Comparison of ENCODE assay signal across 12 cellular contexts in genomic region chr2:146986161-146986560, GRCh38.
DNase-seq lines count a peak whose midpoint lies in the region; ATAC-seq, FAIRE-seq and TF ChIP-seq lines count a peak whose summit lies in the region.
"Had no signal": no experiment of that assay in that cellular context is flagged by ENCODE, and none has a peak within 500 bp of the region (broad histone marks: within the 10 kb centered on the region; RNA-seq: fewer than 3 reads in every experiment).

No MANE protein-coding gene starts in this region.

- CTCF ChIA-PET in GM12878 (lab: Yijun Ruan, JAX) = interaction anchor here (1.5 kb wide), 1 partner anchor 59 kb away, joined by 7 read pairs; no protein-coding TSS in a partner anchor

- 0 out of 2 replicates have a peak, but pooled peaks cover 3% of the 10 kb centered on the region for H3K4me1 ChIP-seq in GM12878 (ENCODE audit: control insufficient read depth, insufficient read depth, low read length)
- H3K4me1 ChIP-seq: BE2C, heart left ventricle had no signal

- in situ Hi-C loops in GM12878 (cut with MboI) = no loop called here

- H3K27me3 ChIP-seq in GM12878 (replicated peaks in 1 of 2; ENCODE audit: control insufficient read depth in 2 of 2, insufficient read depth in 2 of 2, low read length in 1 of 2) = no peaks in the 10 kb centered on the region
- H3K27me3 ChIP-seq: BE2C had no signal

- BruUV-seq in GM12878 (replicated peaks; lab: Mats Ljungman, UMichigan) = no TSS peak

- DNase-seq in GM04503 (ENCODE audit: low read depth) = peak; percentile 37
- DNase-seq in GM12878 (ENCODE audit: low read depth, low spot score) = peak; percentile 23
- DNase-seq in left kidney (ENCODE audit: low read depth, low spot score) = peak; percentile 70
- no peak for DNase-seq in posterior vena cava (ENCODE audit: low spot score)
- no peak for DNase-seq in stimulated activated naive CD8-positive, alpha-beta T cell treated with anti-CD3 and anti-CD28 coated beads, Interleukin-15, Interleukin-2, amounts not matched to agents 100 U/mL and 50 U/mL, for 24 hours
- no peak for DNase-seq in activated CD4-positive, alpha-beta T cell treated with anti-CD3 and anti-CD28 coated beads for 4 hours
- no peak for DNase-seq in GOT3 (lab: John Stamatoyannopoulos, UW)
- DNase-seq: BE2C; heart left ventricle; NCI-H510A; stimulated activated naive CD8-positive, alpha-beta T cell treated with anti-CD3 and anti-CD28 coated beads, Interleukin-15, amount 100 ng/mL, for 72 hours had no signal

- H2AFZ ChIP-seq in GM12878 (ENCODE audit: control insufficient read depth, low read depth, low read length) = no peak overlapping the region

- TF ChIP-seq POLR2A in GM12878 (IDR thresholded peaks at IDR 0.05; ENCODE audit: low read depth, low read length) = no peak

- intact Hi-C loops in GM12878 (cut with micrococcal nuclease; ENCODE audit: unreplicated experiment) (no loop called here), posterior vena cava (cut with DNase I) (no loop called here)

- TF ChIP-seq CTCF in GM12878 (IDR thresholded peaks at IDR 0.05 in 2 of 3, conservative IDR thresholded peaks at IDR 0.05 in 1 of 3; ENCODE audit: control insufficient read depth in 2 of 3, extremely low read depth in 1 of 3, insufficient read depth in 1 of 3, low read depth in 3 of 3, low read length in 3 of 3) = no peak

- H3K4me3 ChIP-seq in GM12878 = no peak overlapping the region
- H3K4me3 ChIP-seq: heart left ventricle had no signal

- FAIRE-seq in GM12878 (lab: Jason Lieb, UNC) = peak; percentile 76

- H3K9ac ChIP-seq in GM12878 (ENCODE audit: control insufficient read depth, insufficient read depth, low read length) = no peak overlapping the region

- ATAC-seq in HG02885 (IDR thresholded peaks at IDR 0.05; ENCODE audit: poor library complexity, unreplicated experiment) (peak; percentile 65), GM12878 (peak; percentile 77)
- no peak for ATAC-seq in stimulated activated naive CD8-positive, alpha-beta T cell treated with anti-CD3 and anti-CD28 coated beads, Interleukin-15, Interleukin-2, amounts not matched to agents 100 U/mL and 50 U/mL, for 24 hours
- ATAC-seq: heart left ventricle; stimulated activated naive CD8-positive, alpha-beta T cell treated with anti-CD3 and anti-CD28 coated beads, Interleukin-15, amount 100 ng/mL, for 72 hours had no signal

- no peaks in the 10 kb centered on the region for H3K79me2 ChIP-seq in GM12878 (ENCODE audit: control insufficient read depth, insufficient read depth, low read length)

- POLR2A ChIA-PET in GM12878 (lab: Charles Lee) = no interaction called here

- 0% methylated on average over 4 of the region's 4 CpGs for WGBS in GM12878 (ENCODE audit: insufficient coverage, insufficient replicate concordance, low lambda C conversion rate, missing lambda C conversion rate)

- H3K4me2 ChIP-seq in GM12878 (ENCODE audit: control insufficient read depth, insufficient read depth) = 0 out of 2 replicates have a peak overlapping the region, but pooled peaks have one; percentile 13

- no peak overlapping the region for H3K27ac ChIP-seq in GM12878 (ENCODE audit: control insufficient read depth, insufficient read depth)
- H3K27ac ChIP-seq: heart left ventricle had no signal

- no peaks in the 10 kb centered on the region for H3K36me3 ChIP-seq in GM12878 (ENCODE audit: control insufficient read depth in 2 of 2, insufficient read depth in 2 of 2, low read length in 1 of 2)
- H3K36me3 ChIP-seq: BE2C, heart left ventricle had no signal

- SMC1A ChIA-PET in GM12878 (lab: Charles Lee; ENCODE audit: uncharacterized antibody, unreplicated experiment) = no interaction called here

- RAD21 ChIA-PET in GM12878 (lab: Charles Lee; ENCODE audit: unreplicated experiment) = no interaction called here

- no peaks in the 10 kb centered on the region for H4K20me1 ChIP-seq in GM12878 (ENCODE audit: control insufficient read depth, insufficient read depth)

- no peak for TF ChIP-seq RAD21 in GM12878 (IDR thresholded peaks at IDR 0.05; ENCODE audit: insufficient read depth, low read depth, low read length)

- TF ChIP-seq EP300 in GM12878 (IDR thresholded peaks at IDR 0.05; ENCODE audit: borderline replicate concordance in 1 of 2, control insufficient read depth in 1 of 2, low read depth in 2 of 2, low read length in 2 of 2) = no peak

- no peaks in the 10 kb centered on the region for H3K9me3 ChIP-seq in GM12878 (replicated peaks; ENCODE audit: control insufficient read depth, insufficient read depth, low read length)
- H3K9me3 ChIP-seq: BE2C, heart left ventricle had no signal

TF ChIP-seq in GM12878, 131 proteins besides CTCF, POLR2A, EP300 and RAD21:
- TF ChIP-seq PAX5 (IDR thresholded peaks at IDR 0.05; ENCODE audit: borderline replicate concordance, low read depth, low read length) (peak; percentile 89), ZZZ3 (IDR thresholded peaks at IDR 0.05; ENCODE audit: control insufficient read depth, insufficient read length, low read depth) (no peak)

Comparison
In these comparisons a context has a peak if more than half of its experiments do, and no peak if none do; other contexts are left out.
1. DNase-seq: peak in GM04503 (single experiment), GM12878 (single experiment) and left kidney (single experiment); none in posterior vena cava (single experiment), stimulated activated naive CD8-positive, alpha-beta T cell treated with anti-CD3 and anti-CD28 coated beads, Interleukin-15, Interleukin-2, amounts not matched to agents 100 U/mL and 50 U/mL, for 24 hours (single experiment), activated CD4-positive, alpha-beta T cell treated with anti-CD3 and anti-CD28 coated beads for 4 hours (0 of 2) and GOT3 (single experiment).